8 cellular contexts compared by ENCODE assay signal in genomic region chr3:195583831-195584542, GRCh38. TPM values are rescaled to one million over a fixed set of nuclear protein-coding genes. Genes with fewer than 3 reads are reported as not detected.
DNase-seq lines count a peak whose midpoint lies in the region; ATAC-seq and TF ChIP-seq lines count a peak whose summit lies in the region.

APOD (minus strand) TSS chr3:195583940; CDS start chr3:195579461, 4,479 bp downstream.

- no peak within 1 kb of the TSS for H3K18ac ChIP-seq in H9 (ENCODE audit: insufficient read length, low read depth, low read length)

- H3K36me3 Mint-ChIP-seq in H9 (ENCODE audit: insufficient read depth in 1 of 3, low read depth in 3 of 3), result no peaks in the 10 kb centered on the region
- no peaks in the 10 kb centered on the region for H3K36me3 Mint-ChIP-seq in CD4-positive, alpha-beta T cell (ENCODE audit: low read depth)

- CTCF ChIA-PET in CD4-positive, alpha-beta T cell (lab: Charles Lee), result interaction anchor here (0.8 to 1.7 kb wide), 2 partner anchors 16 to 62 kb away, joined by 3 to 7 read pairs; no protein-coding TSS in a partner anchor

- WGBS in H9 (ENCODE audit: extremely low coverage, insufficient read length, low lambda C conversion rate), result no CpG with 5 or more reads among the region's 16 CpGs

- H3K27ac ChIP-seq in DND-41 (ENCODE audit: low read length) (no peak within 1 kb of the TSS), SK-N-MC (peak within 1 kb of the TSS; percentile 92), rectal smooth muscle tissue (ENCODE audit: low read depth, low read length) (no peak within 1 kb of the TSS), H9 (ENCODE audit: insufficient read length, low read depth, low read length) (no peak within 1 kb of the TSS)
- no peak within 1 kb of the TSS for H3K27ac ChIP-seq in CD4-positive, alpha-beta T cell (ENCODE audit: low read depth, low read length)

- peaks cover 4% of the 10 kb centered on the region in 2 experiments; a peak in 3 of 4 replicates for H3K4me1 Mint-ChIP-seq in H9
- no peaks in the 10 kb centered on the region for H3K4me1 Mint-ChIP-seq in CD4-positive, alpha-beta T cell (ENCODE audit: low read depth)

- H4K20me1 ChIP-seq in DND-41 (ENCODE audit: insufficient read depth, low read length) (no peaks in the 10 kb centered on the region), H9 (ENCODE audit: control insufficient read depth, insufficient read depth, insufficient read length) (no peaks in the 10 kb centered on the region)

- TF ChIP-seq CTCF in DND-41 (IDR thresholded peaks at IDR 0.05; ENCODE audit: borderline replicate concordance, extremely low read depth, low read length, poor library complexity, severe bottlenecking) (no peak), H9 (conservative IDR thresholded peaks at IDR 0.05) (no peak)
- TF ChIP-seq CTCF in CD4-positive, alpha-beta T cell (IDR thresholded peaks at IDR 0.05), result no peak

- H2AFZ ChIP-seq in DND-41 (ENCODE audit: low read depth, low read length), result no peak within 1 kb of the TSS
- H2AFZ ChIP-seq in H9 (ENCODE audit: low read length), result no peak within 1 kb of the TSS

- no peak within 1 kb of the TSS for H2BK120ac ChIP-seq in H9 (ENCODE audit: low read depth, low read length, poor library complexity, severe bottlenecking)

- H4K91ac ChIP-seq in H9 (ENCODE audit: insufficient read length, low read depth, low read length), result no peak within 1 kb of the TSS

- intact Hi-C loops in CD4-positive, alpha-beta T cell (cut with DNase I, micrococcal nuclease), result no loop called here

- no peak within 1 kb of the TSS for H3K27ac Mint-ChIP-seq in H9
- H3K27ac Mint-ChIP-seq in CD4-positive, alpha-beta T cell, result no peak within 1 kb of the TSS

- H3K9me3 ChIP-seq in DND-41 (ENCODE audit: insufficient read depth, low read length, severe bottlenecking) (peaks cover 2% of the 10 kb centered on the region), SK-N-MC (ENCODE audit: low read depth, low read length) (no peaks in the 10 kb centered on the region), H9 (ENCODE audit: control insufficient read depth, low read depth, low read length) (no peaks in the 10 kb centered on the region)
- H3K9me3 ChIP-seq in CD4-positive, alpha-beta T cell (ENCODE audit: control insufficient read depth, low read length), result no peaks in the 10 kb centered on the region

- H3K23me2 ChIP-seq in H9 (ENCODE audit: insufficient read length, low read depth, low read length, poor library complexity, severe bottlenecking), result no peaks in the 10 kb centered on the region

- H3K79me2 ChIP-seq in DND-41 (ENCODE audit: insufficient read depth, low read length) (no peaks in the 10 kb centered on the region), H9 (ENCODE audit: insufficient read depth, low read length) (no peaks in the 10 kb centered on the region)

- no peak within 1 kb of the TSS for H3K56ac ChIP-seq in H9 (ENCODE audit: insufficient read length, low read depth, low read length)

- H3K4me3 ChIP-seq in DND-41 (ENCODE audit: low read depth in 1 of 2, low read length in 2 of 2) (no peak within 1 kb of the TSS), SK-N-MC (peak within 1 kb of the TSS; percentile 64), rectal smooth muscle tissue (ENCODE audit: low read length) (no peak within 1 kb of the TSS)

- ATAC-seq in DND-41 (ENCODE audit: insufficient read depth, low read depth) (no peak), HG02870 (IDR thresholded peaks at IDR 0.05; ENCODE audit: unreplicated experiment) (no peak)
- no peak for ATAC-seq in CD4-positive, alpha-beta T cell (ENCODE audit: poor library complexity)

- H4K8ac ChIP-seq in H9 (replicated peaks; ENCODE audit: insufficient read length, low read depth, low read length), result no peak within 1 kb of the TSS

- H3K27me3 ChIP-seq in DND-41 (ENCODE audit: insufficient read depth, low read length, poor library complexity), result peaks cover 7% of the 10 kb centered on the region
- H3K27me3 ChIP-seq in rectal smooth muscle tissue (ENCODE audit: control insufficient read depth, insufficient read depth, low read length), result no peaks in the 10 kb centered on the region
- H3K27me3 ChIP-seq in H9 (ENCODE audit: insufficient read depth, low read length), result no peaks in the 10 kb centered on the region
- no peaks in the 10 kb centered on the region for H3K27me3 ChIP-seq in CD4-positive, alpha-beta T cell (ENCODE audit: control insufficient read depth, insufficient read depth, low read length)

- DNase-seq in DND-41 (peak; percentile 12), SK-N-MC (ENCODE audit: low read depth, low spot score) (no peak), globus pallidus (ENCODE audit: low spot score) (peak; percentile 93), H9 (no peak), NCI-H1092 treated with DMSO at 0.1 percent for 48 hours (lab: John Stamatoyannopoulos, UW) (no peak)
- no peak for DNase-seq in CD4-positive, alpha-beta T cell

- no peaks in the 10 kb centered on the region; the same call in 1 of the 2 replicates for H3K27me3 Mint-ChIP-seq in H9 (ENCODE audit: low read depth)
- H3K27me3 Mint-ChIP-seq in CD4-positive, alpha-beta T cell, result no peaks in the 10 kb centered on the region

- H3K4me2 ChIP-seq in DND-41 (ENCODE audit: insufficient read depth, low read length), result no peak within 1 kb of the TSS
- H3K4me2 ChIP-seq in H9 (ENCODE audit: insufficient read depth, insufficient read length, low read length), result no peak within 1 kb of the TSS

- H3K9ac ChIP-seq in DND-41 (ENCODE audit: low read depth, low read length) (no peak within 1 kb of the TSS), SK-N-MC (ENCODE audit: insufficient read length) (peak within 1 kb of the TSS; percentile 19), rectal smooth muscle tissue (ENCODE audit: low read length) (peak within 1 kb of the TSS; percentile 53), H9 (ENCODE audit: extremely low read depth, insufficient read length, low read length) (no peak within 1 kb of the TSS)

- no peak within 1 kb of the TSS for H3K4me3 Mint-ChIP-seq in H9
- H3K4me3 Mint-ChIP-seq in CD4-positive, alpha-beta T cell, result no peak within 1 kb of the TSS

- H2BK5ac ChIP-seq in H9 (ENCODE audit: insufficient read length, low read length), result no peak within 1 kb of the TSS

- H2BK12ac ChIP-seq in H9 (ENCODE audit: insufficient read length, low read depth, low read length), result no peak within 1 kb of the TSS

- no peaks in the 10 kb centered on the region for H3K36me3 ChIP-seq in DND-41 (ENCODE audit: insufficient read depth, low read length)
- no peaks in the 10 kb centered on the region for H3K36me3 ChIP-seq in SK-N-MC (ENCODE audit: insufficient read depth, low read length)
- H3K36me3 ChIP-seq in rectal smooth muscle tissue (ENCODE audit: control insufficient read depth, insufficient read depth, low read length), result no peaks in the 10 kb centered on the region

- no peak within 1 kb of the TSS for H2AK5ac ChIP-seq in H9 (ENCODE audit: insufficient read length, low read length)

- H3K4me1 ChIP-seq in DND-41 (ENCODE audit: insufficient read depth, low read length), result peaks cover 13% of the 10 kb centered on the region
- H3K4me1 ChIP-seq in rectal smooth muscle tissue (ENCODE audit: control insufficient read depth, insufficient read depth, low read length), result no peaks in the 10 kb centered on the region
- no peaks in the 10 kb centered on the region for H3K4me1 ChIP-seq in H9 (ENCODE audit: insufficient read depth, low read length)

- no peak within 1 kb of the TSS for H3T11ph ChIP-seq in H9 (ENCODE audit: low read length)

- POLR2A ChIA-PET in CD4-positive, alpha-beta T cell (lab: Charles Lee), result interaction anchor here (0.6 kb wide), 1 partner anchor 287 kb away, joined by 3 read pairs; no protein-coding TSS in a partner anchor

- no peak within 1 kb of the TSS for H4K5ac ChIP-seq in H9 (ENCODE audit: insufficient read length, low read depth, low read length)

- H3K14ac ChIP-seq in H9 (ENCODE audit: insufficient read depth, low read length), result no peak within 1 kb of the TSS

- no peaks in the 10 kb centered on the region for H3K79me1 ChIP-seq in H9 (ENCODE audit: insufficient read depth, low read depth, low read length, poor library complexity, severe bottlenecking)

- H2BK15ac ChIP-seq in H9 (ENCODE audit: low read depth, low read length), result no peak within 1 kb of the TSS

- no peak within 1 kb of the TSS for H3K4ac ChIP-seq in H9 (ENCODE audit: low read depth, low read length)

- no peak within 1 kb of the TSS for H3K23ac ChIP-seq in H9 (ENCODE audit: insufficient read length, low read depth, low read length)

- H3K9me3 Mint-ChIP-seq in H9, result no peaks in the 10 kb centered on the region
- H3K9me3 Mint-ChIP-seq in CD4-positive, alpha-beta T cell, result no peaks in the 10 kb centered on the region

- no peak within 1 kb of the TSS for H2BK20ac ChIP-seq in H9 (ENCODE audit: low read depth, low read length, poor library complexity, severe bottlenecking)

RNA-seq across cellular contexts. Expression of gene APOD, which starts in this region (rescaled TPM):
- not detected in 2 replicates for total RNA-seq in H9 (2021)
- not detected for total RNA-seq in CD4-positive, alpha-beta T cell

Comparison
In these comparisons a context has a peak if more than half of its experiments do, and no peak if none do; other contexts are left out.
1. DNase-seq: peak in DND-41 (single experiment) and globus pallidus (single experiment); none in SK-N-MC (single experiment), H9 (single experiment), NCI-H1092 treated with DMSO at 0.1 percent for 48 hours (single experiment) and CD4-positive, alpha-beta T cell (0 of 10).
2. H3K9ac ChIP-seq: peak in SK-N-MC (single experiment) and rectal smooth muscle tissue (single experiment); none in DND-41 (single experiment) and H9 (single experiment).